14 cellular contexts compared by ENCODE assay signal in the genomic region with DNA sequence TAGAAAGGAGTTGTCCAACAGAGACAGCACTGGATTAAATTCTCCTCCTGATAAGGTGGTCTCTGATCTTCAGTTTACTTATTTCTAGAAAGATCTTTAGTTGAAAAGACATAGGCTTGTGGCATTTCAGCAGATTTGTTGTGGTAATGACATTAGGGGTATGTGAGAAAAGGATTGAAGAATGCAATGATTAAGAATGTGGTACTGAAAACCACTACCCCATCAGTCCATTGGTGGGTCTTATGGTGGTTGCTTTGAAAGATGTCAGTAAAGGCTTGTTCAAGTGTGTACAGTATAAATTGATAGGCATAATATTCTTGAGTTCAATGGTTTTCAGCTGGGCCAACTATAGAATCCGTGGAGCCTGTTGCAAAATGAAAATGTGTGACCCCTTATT. TPM values are rescaled to one million over a fixed set of nuclear protein-coding genes. Genes with fewer than 3 reads are reported as not detected.
A peak's percentile ranks its signal among the peaks of the same experiment; 100 is the strongest.
DNase-seq lines count a peak whose midpoint lies in the region; ATAC-seq and TF ChIP-seq lines count a peak whose summit lies in the region.
"Had no signal": no experiment of that assay in that cellular context is flagged by ENCODE, and none has a peak within 500 bp of the region (broad histone marks: within the 10 kb centered on the region; RNA-seq: fewer than 3 reads in every experiment).

No MANE protein-coding gene starts in this region.

- no peak for TF ChIP-seq CTCF in uterus (IDR thresholded peaks at IDR 0.05)
- no peak for TF ChIP-seq CTCF in mesothelial cell of epicardium (IDR thresholded peaks at IDR 0.05; ENCODE audit: unreplicated experiment)

- H3K9me3 Mint-ChIP-seq in naive B cell: no peaks in the 10 kb centered on the region
- H3K9me3 Mint-ChIP-seq in mesothelial cell of epicardium: peaks cover 6% of the 10 kb centered on the region
- H3K9me3 Mint-ChIP-seq: WTC11 had no signal

- intact Hi-C loops in uterus (cut with DNase I; ENCODE audit: low total_unique reads): no loop called here

- H3K27me3 Mint-ChIP-seq in naive B cell: no peaks in the 10 kb centered on the region
- no peaks in the 10 kb centered on the region for H3K27me3 Mint-ChIP-seq in mesothelial cell of epicardium (ENCODE audit: low read depth)

- H3K4me1 Mint-ChIP-seq in naive B cell (peaks cover 58 to 92% (median 81%) of the 10 kb centered on the region in 3 donors), mesothelial cell of epicardium (peaks cover 5% of the 10 kb centered on the region)

- H3K36me3 Mint-ChIP-seq in naive B cell (no peaks in the 10 kb centered on the region), mesothelial cell of epicardium (peaks cover 23% of the 10 kb centered on the region)
- H3K36me3 Mint-ChIP-seq: WTC11 had no signal

- no peak overlapping the region for H3K27ac ChIP-seq in uterus
- no peak overlapping the region for H3K27ac ChIP-seq in effector memory CD4-positive, alpha-beta T cell (ENCODE audit: insufficient read depth, low read length, poor library complexity, severe bottlenecking)

- H3K27me3 ChIP-seq in uterus: no peaks in the 10 kb centered on the region
- no peaks in the 10 kb centered on the region for H3K27me3 ChIP-seq in effector memory CD4-positive, alpha-beta T cell (replicated peaks; ENCODE audit: control insufficient read depth, insufficient read depth, low read length, poor library complexity, severe bottlenecking)
- H3K27me3 ChIP-seq: left lung had no signal

- no peak for DNase-seq in naive B cell
- no peak for DNase-seq in uterus
- no peak for DNase-seq in effector memory CD4-positive, alpha-beta T cell
- DNase-seq in mesothelial cell of epicardium (ENCODE audit: low spot score in 2 of 2, unreplicated experiment in 2 of 2): no peak
- DNase-seq in HuH-7 (ENCODE audit: low spot score): no peak
- DNase-seq: DMS153; left lung; NCI-H1417 treated with DMSO at 0.1 percent for 48 hours; PC-3; stimulated activated CD8-positive, alpha-beta memory T cell treated with anti-CD3 and anti-CD28 coated beads, Interleukin-4, amount 100 ng/mL, for 48 hours had no signal

- peak; percentile 16 for ATAC-seq in GM18498 (IDR thresholded peaks at IDR 0.05; ENCODE audit: unreplicated experiment)
- ATAC-seq in GM19463 (IDR thresholded peaks at IDR 0.05; ENCODE audit: unreplicated experiment): peak; percentile 32
- peak; percentile 25 for ATAC-seq in HG03460 (IDR thresholded peaks at IDR 0.05; ENCODE audit: unreplicated experiment)
- no peak for ATAC-seq in naive B cell (ENCODE audit: low read depth in 2 of 2)
- ATAC-seq: left lung, PC-3, WTC11 had no signal

- H3K4me3 ChIP-seq in uterus: no peak overlapping the region
- H3K4me3 ChIP-seq in effector memory CD4-positive, alpha-beta T cell (ENCODE audit: insufficient read depth, low read depth, low read length, poor library complexity, severe bottlenecking): no peak overlapping the region
- H3K4me3 ChIP-seq: left lung had no signal

- peak overlapping the region; percentile 51 to 89 (median 78) for H3K4me3 Mint-ChIP-seq in naive B cell
- H3K4me3 Mint-ChIP-seq in mesothelial cell of epicardium: no peak overlapping the region
- H3K4me3 Mint-ChIP-seq: WTC11 had no signal

- H3K9me3 ChIP-seq in uterus: no peaks in the 10 kb centered on the region
- H3K9me3 ChIP-seq in effector memory CD4-positive, alpha-beta T cell (ENCODE audit: control insufficient read depth, low read length): no peaks in the 10 kb centered on the region
- H3K9me3 ChIP-seq: left lung had no signal

- peaks cover 0 to 17% of the 10 kb centered on the region in 2 donors for H3K4me1 ChIP-seq in uterus
- H3K4me1 ChIP-seq in effector memory CD4-positive, alpha-beta T cell (ENCODE audit: control insufficient read depth, insufficient read depth, low read length, poor library complexity, severe bottlenecking): no peaks in the 10 kb centered on the region

- H3K27ac Mint-ChIP-seq in naive B cell (peak overlapping the region in 5 of 6 donors; percentile 61 to 93 (median 80)), mesothelial cell of epicardium (no peak overlapping the region)
- H3K27ac Mint-ChIP-seq: WTC11 had no signal

- H3K36me3 ChIP-seq in uterus: no peaks in the 10 kb centered on the region
- H3K36me3 ChIP-seq in effector memory CD4-positive, alpha-beta T cell (ENCODE audit: control insufficient read depth, insufficient read depth, low read length): no peaks in the 10 kb centered on the region

- no peak for TF ChIP-seq POLR2A in uterus (IDR thresholded peaks at IDR 0.05)

RNA-seq across cellular contexts. Expression of gene PPFIBP1, which starts 10.8 kb away (rescaled TPM):
- polyA plus RNA-seq in naive B cell (ENCODE audit: low read depth in 6 of 6): 10 to 100 TPM in 4 of 6 donors, 1 to 10 TPM in 2; 8.2 to 19.0 (median 14.4) TPM
- 100 to 1,000 TPM in 1 of 4 donors, 10 to 100 TPM in 3; 43.8 to 139 (median 82.7) TPM for total RNA-seq in uterus
- 101 to 105 TPM (median 102 TPM) in 3 replicates for total RNA-seq in mesothelial cell of epicardium

Comparison
In these comparisons a context has a peak if more than half of its experiments do, and no peak if none do; other contexts are left out.
1. ATAC-seq: peak in GM18498 (single experiment), GM19463 (single experiment) and HG03460 (single experiment); none in naive B cell (0 of 2).